In genomic region chr10:787933-788651, GRCh38 we compare ENCODE assay signal across 17 cellular contexts.
DNase-seq lines count a peak whose midpoint lies in the region; TF ChIP-seq lines count a peak whose summit lies in the region.
"Had no signal": no experiment of that assay in that cellular context is flagged by ENCODE, and none has a peak within 500 bp of the region (broad histone marks: within the 10 kb centered on the region; RNA-seq: fewer than 3 reads in every experiment).

No MANE protein-coding gene starts in this region.

- H4K20me1 ChIP-seq in fibroblast of lung (ENCODE audit: control insufficient read depth, extremely low read depth, insufficient read depth, low read length), result no peaks in the 10 kb centered on the region

- no peak for TF ChIP-seq CTCF in fibroblast of lung (conservative IDR thresholded peaks at IDR 0.05 in 1 of 2, IDR thresholded peaks at IDR 0.05 in 1 of 2; ENCODE audit: low read depth in 1 of 2, low read length in 2 of 2)
- no peak for TF ChIP-seq CTCF in prostate gland (IDR thresholded peaks at IDR 0.05)
- TF ChIP-seq CTCF in BE2C (IDR thresholded peaks at IDR 0.05; ENCODE audit: low read depth, low read length), result no peak

- peaks cover 15% of the 10 kb centered on the region for H3K4me1 ChIP-seq in SJCRH30
- no peaks in the 10 kb centered on the region for H3K4me1 ChIP-seq in fibroblast of lung (ENCODE audit: control insufficient read depth, extremely low read depth, insufficient read depth, low read length)
- no peaks in the 10 kb centered on the region for H3K4me1 ChIP-seq in prostate gland (replicated peaks)
- no peaks in the 10 kb centered on the region for H3K4me1 ChIP-seq in BE2C

- intact Hi-C loops in prostate gland (cut with DNase I), result loop anchor here (10.0 kb wide), 1 partner anchor 203 kb away; no protein-coding TSS in a partner anchor

- H3K27ac ChIP-seq in SJCRH30 (peak overlapping the region; percentile 51), fibroblast of lung (ENCODE audit: insufficient read depth, low read length) (no peak overlapping the region), prostate gland (no peak overlapping the region)
- H3K27ac ChIP-seq: HL-60, uterus had no signal

- H3K27me3 ChIP-seq in SJCRH30 (no peaks in the 10 kb centered on the region), fibroblast of lung (ENCODE audit: control insufficient read depth, insufficient read depth, low read length) (no peaks in the 10 kb centered on the region), prostate gland (replicated peaks; ENCODE audit: insufficient read depth) (no peaks in the 10 kb centered on the region), BE2C (no peaks in the 10 kb centered on the region)
- H3K27me3 ChIP-seq: uterus had no signal

- no peak overlapping the region for H2AFZ ChIP-seq in fibroblast of lung (ENCODE audit: low read length)

- DNase-seq in EH (ENCODE audit: low read depth), result peak; percentile 11
- peak; percentile 64 to 67 for DNase-seq in SJCRH30
- peak; percentile 76 to 86 for DNase-seq in fibroblast of lung (ENCODE audit: low read depth in 2 of 2)
- peak; percentile 3 for DNase-seq in prostate gland (ENCODE audit: low spot score)
- DNase-seq in BE2C, result no peak
- DNase-seq in NCI-H2029 treated with DMSO at 0.1 percent for 48 hours (lab: John Stamatoyannopoulos, UW), result no peak
- DNase-seq in SIG-M5 treated with dmso at 0.1 percent for 504 hours (lab: John Stamatoyannopoulos, UW; ENCODE audit: unreplicated experiment), result no peak
- DNase-seq: activated CD4-positive, alpha-beta T cell treated with anti-CD3 and anti-CD28 coated beads, Interleukin-2, amount 50 U/mL, for 4 hours; activated gamma-delta T cell treated with Interleukin-2 at 50 U/mL for 16 hours; glutamatergic neuron; NCI-H1694; NCI-H526 treated with DMSO at 0.1 percent for 48 hours; retina; stimulated activated CD4-positive, alpha-beta T cell treated with anti-CD3 and anti-CD28 coated beads, Interleukin-4, amount 100 ng/mL, for 24 hours; uterus had no signal

- TF ChIP-seq POLR2A in prostate gland (IDR thresholded peaks at IDR 0.05), result no peak

- H3K4me2 ChIP-seq in fibroblast of lung (ENCODE audit: extremely low read depth, insufficient read depth, low read length), result no peak overlapping the region

- 72% methylated on average over 32 of the region's 32 CpGs for WGBS in prostate gland

- H3K36me3 ChIP-seq in SJCRH30 (no peaks in the 10 kb centered on the region), fibroblast of lung (ENCODE audit: control insufficient read depth, insufficient read depth, low read length) (no peaks in the 10 kb centered on the region), prostate gland (no peaks in the 10 kb centered on the region), BE2C (no peaks in the 10 kb centered on the region)
- H3K36me3 ChIP-seq: HAP-1, uterus had no signal

- H3K9me3 ChIP-seq in SJCRH30 (replicated peaks), result no peaks in the 10 kb centered on the region
- no peaks in the 10 kb centered on the region for H3K9me3 ChIP-seq in fibroblast of lung (ENCODE audit: control insufficient read depth, insufficient read depth, low read depth, low read length)
- H3K9me3 ChIP-seq in prostate gland, result no peaks in the 10 kb centered on the region
- H3K9me3 ChIP-seq in BE2C, result no peaks in the 10 kb centered on the region
- H3K9me3 ChIP-seq: HAP-1, uterus had no signal

- no peaks in the 10 kb centered on the region for H3K79me2 ChIP-seq in fibroblast of lung (ENCODE audit: control insufficient read depth, insufficient read depth, low read length)

- H3K4me3 ChIP-seq in SJCRH30 (peak overlapping the region; percentile 36), fibroblast of lung (replicated peaks in 1 of 4; ENCODE audit: control extremely low read depth in 1 of 4, insufficient read depth in 1 of 4, low read depth in 3 of 4, low read length in 4 of 4) (no peak overlapping the region), prostate gland (no peak overlapping the region), BE2C (ENCODE audit: low read depth, low read length) (no peak overlapping the region)
- H3K4me3 ChIP-seq: HAP-1 had no signal

- H3K9ac ChIP-seq in fibroblast of lung (ENCODE audit: insufficient read depth, low read length), result no peak overlapping the region

Comparison
In these comparisons a context has a peak if more than half of its experiments do, and no peak if none do; other contexts are left out.
1. DNase-seq: peak in EH (single experiment), SJCRH30 (2 of 2), fibroblast of lung (2 of 2) and prostate gland (single experiment); none in BE2C (single experiment), NCI-H2029 treated with DMSO at 0.1 percent for 48 hours (single experiment) and SIG-M5 treated with dmso at 0.1 percent for 504 hours (single experiment).